In genomic region chrX:120743266-120743665, GRCh38 we compare ENCODE assay signal across 32 cellular contexts.
"Had no signal": no experiment of that assay in that cellular context is flagged by ENCODE, and none has a peak within 500 bp of the region (broad histone marks: within the 10 kb centered on the region; RNA-seq: fewer than 3 reads in every experiment).

No MANE protein-coding gene starts in this region.

- H3K4me3 ChIP-seq: adrenal gland, ascending aorta, body of pancreas, breast epithelium, cardiac muscle cell had no signal

- H3K27me3 ChIP-seq: adrenal gland, ascending aorta, body of pancreas, brain microvascular endothelial cell, cardiac muscle cell had no signal

- H3K36me3 ChIP-seq: adrenal gland, ascending aorta, brain microvascular endothelial cell, breast epithelium, cardiac muscle cell had no signal

- H3K27ac ChIP-seq: adrenal gland, ascending aorta, body of pancreas, brain microvascular endothelial cell, breast epithelium, cardiac muscle cell had no signal

- ATAC-seq: activated naive CD4-positive, alpha-beta T cell treated with anti-CD3 and anti-CD28 coated beads, Interleukin-2, amount 50 U/mL, for 72 hours; activated naive CD8-positive, alpha-beta T cell treated with anti-CD3 and anti-CD28 coated beads, Interleukin-2, amount 50 U/mL, for 24 hours; activated T-cell treated with anti-CD3 and anti-CD28 coated beads, Interleukin-2, amount 50 U/mL, for 4 hours; activated T-cell treated with anti-CD3 and anti-CD28 coated beads, Interleukin-2, amount 50 U/mL, for 72 hours; activated T-helper 17 cell treated with anti-CD3 and anti-CD28 coated beads, Interleukin-2, amount 50 U/mL, for 72 hours; body of pancreas had no signal

- H3K4me1 ChIP-seq: adrenal gland, ascending aorta, body of pancreas, breast epithelium had no signal

- DNase-seq: activated effector memory CD4-positive, alpha-beta T cell treated with anti-CD3 and anti-CD28 coated beads, Interleukin-2, amount 50 U/mL, for 16 hours; activated effector memory CD4-positive, alpha-beta T cell treated with Interleukin-2 at 50 U/mL for 16 hours; activated gamma-delta T cell; activated gamma-delta T cell treated with Interleukin-2 at 50 U/mL for 16 hours; activated naive CD4-positive, alpha-beta T cell; activated naive CD4-positive, alpha-beta T cell treated with anti-CD3 and anti-CD28 coated beads for 36 hours; activated naive CD4-positive, alpha-beta T cell treated with anti-CD3 and anti-CD28 coated beads, Interleukin-2, amount 10 ng/mL, durations not matched to agents 7 days and 5 days; activated naive CD4-positive, alpha-beta T cell treated with anti-CD3 and anti-CD28 coated beads, Interleukin-2, amount 50 U/mL, for 16 hours; activated naive CD4-positive, alpha-beta T cell treated with Interleukin-2 at 50 U/mL for 16 hours; activated naive CD8-positive, alpha-beta T cell treated with anti-CD3 and anti-CD28 coated beads for 36 hours; activated naive CD8-positive, alpha-beta T cell treated with anti-CD3 and anti-CD28 coated beads, Interleukin-2, amount 10 ng/mL, durations not matched to agents 7 days and 5 days; activated naive CD8-positive, alpha-beta T cell treated with anti-CD3 and anti-CD28 coated beads, Interleukin-2, amount 50 U/mL, for 24 hours; activated T-cell treated with anti-CD3 and anti-CD28 coated beads, Interleukin-2, amount 50 U/mL, for 1 hour; activated T-cell treated with anti-CD3 and anti-CD28 coated beads, Interleukin-2, amount 50 U/mL, for 24 hours; activated T-cell treated with anti-CD3 and anti-CD28 coated beads, Interleukin-2, amount 50 U/mL, for 4 hours; activated T-cell treated with anti-CD3 and anti-CD28 coated beads, Interleukin-2, amount 50 U/mL, for 48 hours; activated T-cell treated with anti-CD3 and anti-CD28 coated beads, Interleukin-2, amount 50 U/mL, for 72 hours; adrenal gland; amniotic stem cell; amygdala; anterior cingulate cortex; aorta; body of pancreas; brain microvascular endothelial cell; caudate nucleus; central memory CD4-positive, alpha-beta T cell; cerebellar nuclear complex had no signal

- H3K9me3 ChIP-seq: adrenal gland, ascending aorta, body of pancreas, breast epithelium had no signal
